1 cellular context compared by ENCODE assay signal in genomic region chr1:24914226-24915069, GRCh38.
TF ChIP-seq lines count a peak whose summit lies in the region.

No MANE protein-coding gene starts in this region.

TF ChIP-seq in HepG2, 621 proteins besides CTCF, POLR2A, EP300 and RAD21 (continued from another document and continues in another):
- no peak for TF ChIP-seq ZFYVE20 (CRISPR knock-in tag; IDR thresholded peaks at IDR 0.05; ENCODE audit: borderline replicate concordance, low read depth)
- peak; percentile 30; the same call in 1 of the 2 replicates for TF ChIP-seq GATAD1 (CRISPR knock-in tag; IDR thresholded peaks at IDR 0.05)
- TF ChIP-seq TBX2 (CRISPR knock-in tag; IDR thresholded peaks at IDR 0.05; ENCODE audit: borderline replicate concordance) = no peak
- TF ChIP-seq ZNF597 (CRISPR knock-in tag; IDR thresholded peaks at IDR 0.05) = no peak
- no peak for TF ChIP-seq TOE1 (CRISPR knock-in tag; IDR thresholded peaks at IDR 0.05)
- no peak for TF ChIP-seq REPIN1 (CRISPR knock-in tag; IDR thresholded peaks at IDR 0.05; ENCODE audit: borderline replicate concordance, low read depth)
- no peak for TF ChIP-seq ZNF234 (CRISPR knock-in tag; conservative IDR thresholded peaks at IDR 0.05)
- no peak for TF ChIP-seq SMC3 (IDR thresholded peaks at IDR 0.05; ENCODE audit: low read length)
- TF ChIP-seq RFXAP (CRISPR knock-in tag; IDR thresholded peaks at IDR 0.05; ENCODE audit: borderline replicate concordance) = no peak
- TF ChIP-seq SRSF1 (optimal IDR thresholded peaks at IDR 0.05; ENCODE audit: low read depth, low read length) = no peak
- no peak for TF ChIP-seq ZNF121 (CRISPR knock-in tag; IDR thresholded peaks at IDR 0.05)
- TF ChIP-seq ZNF720 (CRISPR knock-in tag; IDR thresholded peaks at IDR 0.05) = no peak
- no peak for TF ChIP-seq ZBTB37 (CRISPR knock-in tag; IDR thresholded peaks at IDR 0.05)
- no peak for TF ChIP-seq DNMT3B (CRISPR knock-in tag; conservative IDR thresholded peaks at IDR 0.05)
- no peak for TF ChIP-seq ZNF619 (CRISPR knock-in tag; IDR thresholded peaks at IDR 0.05)
- TF ChIP-seq ZFP36L1 (CRISPR knock-in tag; IDR thresholded peaks at IDR 0.05) = no peak
- TF ChIP-seq CHCHD3 (CRISPR knock-in tag; IDR thresholded peaks at IDR 0.05) = no peak
- TF ChIP-seq ZBTB43 (CRISPR knock-in tag; conservative IDR thresholded peaks at IDR 0.05) = no peak
- TF ChIP-seq ZNF367 (CRISPR knock-in tag; IDR thresholded peaks at IDR 0.05; ENCODE audit: borderline replicate concordance) = no peak
- no peak for TF ChIP-seq KDM4B (CRISPR knock-in tag; IDR thresholded peaks at IDR 0.05)
- TF ChIP-seq DR1 (CRISPR knock-in tag; IDR thresholded peaks at IDR 0.05) = no peak
- TF ChIP-seq ARID4A (CRISPR knock-in tag; IDR thresholded peaks at IDR 0.05; ENCODE audit: borderline replicate concordance) = no peak
- TF ChIP-seq MYNN (CRISPR knock-in tag; IDR thresholded peaks at IDR 0.05; ENCODE audit: low read depth) = no peak
- no peak for TF ChIP-seq NFATC3 (CRISPR knock-in tag; IDR thresholded peaks at IDR 0.05)
- no peak for TF ChIP-seq BRCA1 (CRISPR knock-in tag; IDR thresholded peaks at IDR 0.05)
- no peak for TF ChIP-seq ZNF646 (CRISPR knock-in tag; IDR thresholded peaks at IDR 0.05)
- no peak for TF ChIP-seq PREB (CRISPR knock-in tag; IDR thresholded peaks at IDR 0.05)
- no peak for TF ChIP-seq JUND (CRISPR knock-in tag; IDR thresholded peaks at IDR 0.05)
- no peak for TF ChIP-seq ZNF839 (CRISPR knock-in tag; IDR thresholded peaks at IDR 0.05; ENCODE audit: borderline replicate concordance)
- TF ChIP-seq NFIC (IDR thresholded peaks at IDR 0.05; ENCODE audit: low read length) = no peak
- no peak for TF ChIP-seq ZC3H4 (CRISPR knock-in tag; IDR thresholded peaks at IDR 0.05; ENCODE audit: borderline replicate concordance)
- TF ChIP-seq XRCC5 (optimal IDR thresholded peaks at IDR 0.05; ENCODE audit: low read length) = no peak
- no peak for TF ChIP-seq TFDP2 (CRISPR knock-in tag; IDR thresholded peaks at IDR 0.05)
- no peak; the same call in 1 of the 2 replicates for TF ChIP-seq RCOR2 (CRISPR knock-in tag; IDR thresholded peaks at IDR 0.05)
- TF ChIP-seq TIGD3 (CRISPR knock-in tag; IDR thresholded peaks at IDR 0.05; ENCODE audit: borderline replicate concordance) = no peak
- no peak for TF ChIP-seq JARID2 (CRISPR knock-in tag; IDR thresholded peaks at IDR 0.05; ENCODE audit: insufficient replicate concordance)
- TF ChIP-seq PRDM4 (CRISPR knock-in tag; IDR thresholded peaks at IDR 0.05; ENCODE audit: borderline replicate concordance) = no peak
- peak; percentile 94 for TF ChIP-seq ZFX (CRISPR knock-in tag; IDR thresholded peaks at IDR 0.05; ENCODE audit: low read depth)
- no peak for TF ChIP-seq HOXA5 (CRISPR knock-in tag; IDR thresholded peaks at IDR 0.05)
